ENCODE assay signal across 15 cellular contexts in genomic region chrX:134932528-134933217, GRCh38. TPM values are rescaled to one million over a fixed set of nuclear protein-coding genes. Genes with fewer than 3 reads are reported as not detected.
DNase-seq lines count a peak whose midpoint lies in the region; ATAC-seq and TF ChIP-seq lines count a peak whose summit lies in the region.
"Had no signal": no experiment of that assay in that cellular context is flagged by ENCODE, and none has a peak within 500 bp of the region (broad histone marks: within the 10 kb centered on the region; RNA-seq: fewer than 3 reads in every experiment).

No MANE protein-coding gene starts in this region.

- intact Hi-C loops in head of caudate nucleus (cut with DNase I): no loop called here

- peaks cover 19% of the 10 kb centered on the region for H3K9me3 Mint-ChIP-seq in progenitor cell of endocrine pancreas (ENCODE audit: low read depth)
- H3K9me3 Mint-ChIP-seq: activated naive CD8-positive, alpha-beta T cell treated with anti-CD3 and anti-CD28 coated beads, Interleukin-2, amount 50 U/mL, for 24 hours; stimulated activated effector memory CD8-positive, alpha-beta T cell treated with anti-CD3 and anti-CD28 coated beads, Interleukin-12 subunit alpha, Interleukin-12 subunit beta, amount 100 ng/mL, for 72 hours had no signal

- DNase-seq in EL (peak; percentile 79), RKO (ENCODE audit: low spot score) (peak; percentile 43), fibroblast of mammary gland (ENCODE audit: low read depth) (peak; percentile 80), progenitor cell of endocrine pancreas (ENCODE audit: low spot score, unreplicated experiment) (no peak), head of caudate nucleus (no peak), GM19238 (ENCODE audit: insufficient read length, low spot score) (no peak)
- DNase-seq: activated CD4-positive, alpha-beta T cell treated with anti-CD3 and anti-CD28 coated beads for 1 hour; activated naive CD8-positive, alpha-beta T cell treated with anti-CD3 and anti-CD28 coated beads, Interleukin-2, amount 50 U/mL, for 24 hours; activated T-cell treated with anti-CD3 and anti-CD28 coated beads for 4 hours; islet precursor cell; stimulated activated CD4-positive, alpha-beta T cell treated with anti-CD3 and anti-CD28 coated beads, Interleukin-4, amount 100 ng/mL, for 24 hours; T-helper 1 cell had no signal

- no peaks in the 10 kb centered on the region for H3K27me3 Mint-ChIP-seq in progenitor cell of endocrine pancreas

- H3K27ac Mint-ChIP-seq in progenitor cell of endocrine pancreas: peak overlapping the region; percentile 49
- H3K27ac Mint-ChIP-seq: activated naive CD8-positive, alpha-beta T cell treated with anti-CD3 and anti-CD28 coated beads, Interleukin-2, amount 50 U/mL, for 24 hours; stimulated activated effector memory CD8-positive, alpha-beta T cell treated with anti-CD3 and anti-CD28 coated beads, Interleukin-12 subunit alpha, Interleukin-12 subunit beta, amount 100 ng/mL, for 72 hours had no signal

- H3K4me3 ChIP-seq in fibroblast of mammary gland (ENCODE audit: control insufficient read depth, low read depth, low read length): no peak overlapping the region

- peaks cover 1% of the 10 kb centered on the region for H3K36me3 Mint-ChIP-seq in progenitor cell of endocrine pancreas (ENCODE audit: insufficient read depth)
- H3K36me3 Mint-ChIP-seq: stimulated activated effector memory CD8-positive, alpha-beta T cell treated with anti-CD3 and anti-CD28 coated beads, Interleukin-12 subunit alpha, Interleukin-12 subunit beta, amount 100 ng/mL, for 72 hours had no signal

- no peak for ATAC-seq in GM21723 (IDR thresholded peaks at IDR 0.05; ENCODE audit: unreplicated experiment)
- no peak for ATAC-seq in HG02852 (IDR thresholded peaks at IDR 0.05; ENCODE audit: unreplicated experiment)
- ATAC-seq: activated naive CD8-positive, alpha-beta T cell treated with anti-CD3 and anti-CD28 coated beads, Interleukin-2, amount 50 U/mL, for 24 hours; stimulated activated effector memory CD8-positive, alpha-beta T cell treated with anti-CD3 and anti-CD28 coated beads, Interleukin-12 subunit alpha, Interleukin-12 subunit beta, amount 100 ng/mL, for 72 hours had no signal

- H3K4me1 Mint-ChIP-seq in progenitor cell of endocrine pancreas (ENCODE audit: low read depth): peaks cover 4% of the 10 kb centered on the region
- H3K4me1 Mint-ChIP-seq: activated naive CD8-positive, alpha-beta T cell treated with anti-CD3 and anti-CD28 coated beads, Interleukin-2, amount 50 U/mL, for 24 hours; stimulated activated effector memory CD8-positive, alpha-beta T cell treated with anti-CD3 and anti-CD28 coated beads, Interleukin-12 subunit alpha, Interleukin-12 subunit beta, amount 100 ng/mL, for 72 hours had no signal

- TF ChIP-seq CTCF in fibroblast of mammary gland (conservative IDR thresholded peaks at IDR 0.05; ENCODE audit: control insufficient read depth, insufficient read depth, low read depth, low read length) (no peak), progenitor cell of endocrine pancreas (IDR thresholded peaks at IDR 0.05; ENCODE audit: unreplicated experiment) (no peak)

- H3K4me3 Mint-ChIP-seq in progenitor cell of endocrine pancreas (ENCODE audit: low read depth): no peak overlapping the region
- H3K4me3 Mint-ChIP-seq: activated naive CD8-positive, alpha-beta T cell treated with anti-CD3 and anti-CD28 coated beads, Interleukin-2, amount 50 U/mL, for 24 hours; stimulated activated effector memory CD8-positive, alpha-beta T cell treated with anti-CD3 and anti-CD28 coated beads, Interleukin-12 subunit alpha, Interleukin-12 subunit beta, amount 100 ng/mL, for 72 hours had no signal

RNA-seq across cellular contexts. Expression of gene MOSPD1, which starts 17.6 kb away (rescaled TPM):
- total RNA-seq in progenitor cell of endocrine pancreas: 16.2 and 18.8 TPM in 2 replicates

RNA-seq across cellular contexts. Expression of gene SMIM10, which starts 58.1 kb away (rescaled TPM):
- total RNA-seq in progenitor cell of endocrine pancreas: 2.2 TPM in 2 replicates

Comparison
In these comparisons a context has a peak if more than half of its experiments do, and no peak if none do; other contexts are left out.
1. DNase-seq: peak in EL (single experiment), RKO (single experiment) and fibroblast of mammary gland (single experiment); none in progenitor cell of endocrine pancreas (single experiment), head of caudate nucleus (0 of 42) and GM19238 (single experiment).